Comparison of ENCODE assay signal across 19 cellular contexts in genomic region chr4:138982754-138983153, GRCh38. TPM values are rescaled to one million over a fixed set of nuclear protein-coding genes. Genes with fewer than 3 reads are reported as not detected.
DNase-seq lines count a peak whose midpoint lies in the region; ATAC-seq and TF ChIP-seq lines count a peak whose summit lies in the region.
"Had no signal": no experiment of that assay in that cellular context is flagged by ENCODE, and none has a peak within 500 bp of the region (broad histone marks: within the 10 kb centered on the region; RNA-seq: fewer than 3 reads in every experiment).

No MANE protein-coding gene starts in this region.

- H3K9me3 ChIP-seq in mesenchymal stem cell (ENCODE audit: control insufficient read depth, low read length) (peaks cover 5% of the 10 kb centered on the region), subcutaneous abdominal adipose tissue (ENCODE audit: control insufficient read depth in 5 of 5, low read length in 5 of 5) (peaks cover 0 to 2% (median 0%) of the 10 kb centered on the region in 5 donors)
- H3K9me3 ChIP-seq: BE2C, psoas muscle had no signal

- no peak for TF ChIP-seq CTCF in GM23338 (conservative IDR thresholded peaks at IDR 0.05; ENCODE audit: low read depth in 2 of 2)

- no peak for ATAC-seq in GM23338
- no peak for ATAC-seq in GM19328 (IDR thresholded peaks at IDR 0.05; ENCODE audit: unreplicated experiment)
- no peak for ATAC-seq in GM19455 (IDR thresholded peaks at IDR 0.05; ENCODE audit: unreplicated experiment)
- ATAC-seq: activated CD4-positive, alpha-beta T cell treated with anti-CD3 and anti-CD28 coated beads for 36 hours had no signal

- H2BK120ac ChIP-seq in mesenchymal stem cell (ENCODE audit: low read depth, low read length), result no peak overlapping the region

- H2BK15ac ChIP-seq in mesenchymal stem cell (ENCODE audit: low read depth, poor library complexity, severe bottlenecking), result peak overlapping the region; percentile 30

- H3K23ac ChIP-seq in mesenchymal stem cell (ENCODE audit: low read length in 2 of 2), result no peak overlapping the region

- H4K91ac ChIP-seq in mesenchymal stem cell (ENCODE audit: low read length), result no peak overlapping the region

- H3K4me1 ChIP-seq in GM23338 (ENCODE audit: insufficient read depth) (peaks cover 27% of the 10 kb centered on the region), mesenchymal stem cell (ENCODE audit: control insufficient read depth, insufficient read depth, low read depth, low read length) (no peaks in the 10 kb centered on the region), subcutaneous abdominal adipose tissue (ENCODE audit: control insufficient read depth in 5 of 5, insufficient read depth in 5 of 5, low read length in 5 of 5) (peaks cover 12 to 36% (median 20%) of the 10 kb centered on the region in 5 donors)
- H3K4me1 ChIP-seq: BE2C had no signal

- H3K36me3 Mint-ChIP-seq in GM23338 (ENCODE audit: low read depth), result no peaks in the 10 kb centered on the region

- no peaks in the 10 kb centered on the region for H3K9me3 Mint-ChIP-seq in GM23338

- WGBS in mesenchymal stem cell, result 80% methylated on average over 7 of the region's 7 CpGs

- no peak overlapping the region for H3K4me3 ChIP-seq in GM23338
- no peak overlapping the region for H3K4me3 ChIP-seq in mesenchymal stem cell (ENCODE audit: insufficient read depth in 1 of 2, low read depth in 1 of 2, low read length in 2 of 2)
- peak overlapping the region in 1 of 5 donors; percentile 40 for H3K4me3 ChIP-seq in subcutaneous abdominal adipose tissue (ENCODE audit: low read depth in 1 of 5, low read length in 5 of 5)
- H3K4me3 ChIP-seq: hepatocyte, psoas muscle had no signal

- H3K18ac ChIP-seq in mesenchymal stem cell (ENCODE audit: low read depth in 1 of 2, low read length in 2 of 2), result no peak overlapping the region

- H3K4me2 ChIP-seq in GM23338 (no peak overlapping the region), mesenchymal stem cell (ENCODE audit: low read length, poor library complexity, severe bottlenecking) (no peak overlapping the region)
- H3K4me2 ChIP-seq: hepatocyte had no signal

- H2BK12ac ChIP-seq in mesenchymal stem cell (ENCODE audit: low read length in 2 of 2), result no peak overlapping the region

- H2AFZ ChIP-seq in GM23338 (peak overlapping the region; percentile 79), mesenchymal stem cell (ENCODE audit: low read depth, low read length) (no peak overlapping the region)
- H2AFZ ChIP-seq: hepatocyte had no signal

- H3K36me3 ChIP-seq in GM23338 (ENCODE audit: insufficient read depth), result no peaks in the 10 kb centered on the region
- no peaks in the 10 kb centered on the region for H3K36me3 ChIP-seq in mesenchymal stem cell (ENCODE audit: control insufficient read depth in 1 of 2, insufficient read depth in 2 of 2, low read depth in 1 of 2, low read length in 2 of 2)
- H3K36me3 ChIP-seq in subcutaneous abdominal adipose tissue (ENCODE audit: control insufficient read depth in 5 of 5, insufficient read depth in 5 of 5, low read length in 5 of 5), result no peaks in the 10 kb centered on the region
- H3K36me3 ChIP-seq: BE2C had no signal

- H4K20me1 ChIP-seq in GM23338 (replicated peaks; ENCODE audit: insufficient read depth), result no peaks in the 10 kb centered on the region

- no peaks in the 10 kb centered on the region for H3K27me3 ChIP-seq in GM23338 (ENCODE audit: insufficient read depth)
- H3K27me3 ChIP-seq in mesenchymal stem cell (ENCODE audit: control insufficient read depth in 1 of 2, insufficient read depth in 1 of 2, low read length in 2 of 2), result no peaks in the 10 kb centered on the region
- H3K27me3 ChIP-seq in subcutaneous abdominal adipose tissue (ENCODE audit: control insufficient read depth in 5 of 5, insufficient read depth in 4 of 5, low read length in 5 of 5), result peaks cover 0 to 3% (median 0%) of the 10 kb centered on the region in 5 donors
- H3K27me3 ChIP-seq: BE2C, hepatocyte had no signal

- H3K4ac ChIP-seq in mesenchymal stem cell (ENCODE audit: low read depth in 1 of 2, low read length in 2 of 2), result no peak overlapping the region

- H2AK5ac ChIP-seq in mesenchymal stem cell (ENCODE audit: low read length, severe bottlenecking), result no peak overlapping the region

- H3K27ac ChIP-seq in GM23338 (ENCODE audit: low read depth), result 0 out of 2 replicates have a peak overlapping the region, but pooled peaks have one; percentile 13
- H3K27ac ChIP-seq in mesenchymal stem cell (ENCODE audit: low read length, poor library complexity, severe bottlenecking), result no peak overlapping the region
- peak overlapping the region; percentile 98 for H3K27ac ChIP-seq in subcutaneous abdominal adipose tissue (ENCODE audit: low read depth, low read length)

- no peak overlapping the region for H4K8ac ChIP-seq in mesenchymal stem cell (ENCODE audit: low read length)

- peaks cover 22% of the 10 kb centered on the region for H3K4me1 Mint-ChIP-seq in GM23338
- H3K4me1 Mint-ChIP-seq: activated CD4-positive, alpha-beta T cell treated with anti-CD3 and anti-CD28 coated beads for 36 hours had no signal

- no peak for DNase-seq in GM23338 (ENCODE audit: low spot score)
- DNase-seq in amniotic epithelial cell (ENCODE audit: low read depth), result peak; percentile 14
- peak; percentile 32 for DNase-seq in mesenchymal stem cell
- no peak for DNase-seq in NK-92 (lab: John Stamatoyannopoulos, UW; ENCODE audit: unreplicated experiment)
- DNase-seq in NCI-H187 treated with DMSO at 0.1 percent for 48 hours (lab: John Stamatoyannopoulos, UW), result no peak
- DNase-seq: activated CD4-positive, alpha-beta T cell treated with anti-CD3 and anti-CD28 coated beads for 36 hours; activated CD8-positive, alpha-beta memory T cell treated with anti-CD3 and anti-CD28 coated beads, Interleukin-2, amount 50 U/mL, for 4 hours; activated gamma-delta T cell treated with Interleukin-2 at 50 U/mL for 16 hours; BE2C; GF-D8; NCI-H2029; NCI-H510A treated with DMSO at 0.1 percent for 48 hours; psoas muscle; stimulated activated CD4-positive, alpha-beta T cell treated with anti-CD3 and anti-CD28 coated beads, Interleukin-15, amount 100 ng/mL, for 24 hours; T1000 had no signal

- peaks cover 2% of the 10 kb centered on the region for H3K27me3 Mint-ChIP-seq in GM23338 (ENCODE audit: insufficient read depth, low read depth, poor library complexity)
- H3K27me3 Mint-ChIP-seq: activated CD4-positive, alpha-beta T cell treated with anti-CD3 and anti-CD28 coated beads for 36 hours had no signal

- no peak overlapping the region for H3K27ac Mint-ChIP-seq in GM23338
- H3K27ac Mint-ChIP-seq: activated CD4-positive, alpha-beta T cell treated with anti-CD3 and anti-CD28 coated beads for 36 hours had no signal

- no peak overlapping the region for H2BK5ac ChIP-seq in mesenchymal stem cell (ENCODE audit: low read depth, low read length, poor library complexity, severe bottlenecking)

- no peaks in the 10 kb centered on the region for H3F3A ChIP-seq in GM23338 (replicated peaks; ENCODE audit: low read depth)

- H3K14ac ChIP-seq in mesenchymal stem cell (ENCODE audit: low read length in 2 of 2), result no peak overlapping the region

- no peaks in the 10 kb centered on the region for H3K9me2 ChIP-seq in GM23338 (ENCODE audit: insufficient read depth)

- no peaks in the 10 kb centered on the region for H3K79me2 ChIP-seq in GM23338 (replicated peaks; ENCODE audit: insufficient read depth)
- H3K79me2 ChIP-seq: hepatocyte had no signal

- no peak overlapping the region for H3K4me3 Mint-ChIP-seq in GM23338
- H3K4me3 Mint-ChIP-seq: activated CD4-positive, alpha-beta T cell treated with anti-CD3 and anti-CD28 coated beads for 36 hours had no signal

- H3K9ac ChIP-seq in mesenchymal stem cell (ENCODE audit: low read length), result no peak overlapping the region
- H3K9ac ChIP-seq in subcutaneous abdominal adipose tissue (ENCODE audit: low read length in 5 of 5), result peak overlapping the region; percentile 53 to 98 (median 77)

- H3K79me1 ChIP-seq in mesenchymal stem cell (replicated peaks; ENCODE audit: low read length, poor library complexity, severe bottlenecking), result no peaks in the 10 kb centered on the region

TF ChIP-seq in GM23338, 12 proteins besides CTCF, POLR2A, EP300 and RAD21 (continues in another document):
- TF ChIP-seq NANOG (IDR thresholded peaks at IDR 0.05; ENCODE audit: borderline replicate concordance), result no peak
- TF ChIP-seq JUNB (IDR thresholded peaks at IDR 0.05; ENCODE audit: unreplicated experiment), result no peak
- TF ChIP-seq ETS1 (IDR thresholded peaks at IDR 0.05), result no peak
- TF ChIP-seq EZH2 (IDR thresholded peaks at IDR 0.05; ENCODE audit: low read depth, unreplicated experiment), result no peak
- no peak for TF ChIP-seq EZH2phosphoT487 (IDR thresholded peaks at IDR 0.05; ENCODE audit: unreplicated experiment)
- TF ChIP-seq POLR2AphosphoS5 (IDR thresholded peaks at IDR 0.05; ENCODE audit: low read depth), result no peak

RNA-seq across cellular contexts. Expression of gene NOCT, which starts 32.8 kb away (rescaled TPM):
- 58.3 and 76.6 TPM in 2 replicates for total RNA-seq in GM23338 (2014; rRNA removed; shearing (Covaris generic))
- 16.0 and 18.9 TPM in 2 replicates for polyA plus RNA-seq in GM23338 (2016; fragmentation: Nextera tagmentation; extraction: Ambion mirVana)
- polyA plus RNA-seq in mesenchymal stem cell (2013, experiment 1 of 2), result 9.1 TPM
- 8.2 TPM for polyA plus RNA-seq in mesenchymal stem cell (2013, experiment 2 of 2)

Comparison
In these comparisons a context has a peak if more than half of its experiments do, and no peak if none do; other contexts are left out.
1. DNase-seq: peak in amniotic epithelial cell (single experiment) and mesenchymal stem cell (single experiment); none in GM23338 (single experiment), NK-92 (single experiment) and NCI-H187 treated with DMSO at 0.1 percent for 48 hours (single experiment).